In genomic region chr17:79577485-79578187, GRCh38 we compare ENCODE assay signal across 19 cellular contexts. TPM values are rescaled to one million over a fixed set of nuclear protein-coding genes. Genes with fewer than 3 reads are reported as not detected.
DNase-seq lines count a peak whose midpoint lies in the region; ATAC-seq, FAIRE-seq and TF ChIP-seq lines count a peak whose summit lies in the region.
"Had no signal": no experiment of that assay in that cellular context is flagged by ENCODE, and none has a peak within 500 bp of the region (broad histone marks: within the 10 kb centered on the region; RNA-seq: fewer than 3 reads in every experiment).

No MANE protein-coding gene starts in this region.

- peak; percentile 95 for DNase-seq in G401 (ENCODE audit: low spot score)
- peak; percentile 56 to 82 for DNase-seq in cerebellar nuclear complex (lab: John Stamatoyannopoulos, UW)
- peak; percentile 48 for DNase-seq in kidney
- DNase-seq in ureter (ENCODE audit: low spot score) = no peak
- no peak for DNase-seq in kidney tubule cell (ENCODE audit: low spot score)
- DNase-seq in ACHN = no peak
- DNase-seq: 8988T; Caco-2; CD4-positive, alpha-beta memory T cell; DMS153; EL; GF-D8; H9 had no signal

- in situ Hi-C loops in G401 (cut with HindIII; ENCODE audit: low sequenced_read_pairs) (no loop called here), ACHN (cut with HindIII; ENCODE audit: low pct_ligation_motif_present, low pct_unique_long_range_greater_than_20kb, low sequenced_read_pairs) (no loop called here)

- H3K4me3 ChIP-seq in kidney (ENCODE audit: low read length in 2 of 2) = no peak overlapping the region
- H3K4me3 ChIP-seq: A549, GM23338 had no signal

- no peaks in the 10 kb centered on the region for H3K4me1 Mint-ChIP-seq in stimulated activated memory B cell treated with anti-CD40 and anti-IgM and Interleukin-4, amounts not matched to agents 10 μg/mL and 1 μg/mL and 100 μg/mL, for 72 hours
- H3K4me1 Mint-ChIP-seq: CD4-positive, alpha-beta memory T cell had no signal

- intact Hi-C loops in kidney (cut with DNase I) = no loop called here

- H3K4me1 ChIP-seq in kidney (ENCODE audit: control insufficient read depth in 1 of 2, insufficient read depth in 1 of 2, low read depth in 1 of 2, low read length in 2 of 2) = no peaks in the 10 kb centered on the region

- no peaks in the 10 kb centered on the region for H3K9me3 ChIP-seq in kidney (ENCODE audit: control insufficient read depth in 1 of 2, low read length in 2 of 2)
- H3K9me3 ChIP-seq: Caco-2 had no signal

- no peaks in the 10 kb centered on the region for H3K9me3 Mint-ChIP-seq in stimulated activated memory B cell treated with anti-CD40 and anti-IgM and Interleukin-4, amounts not matched to agents 10 μg/mL and 1 μg/mL and 100 μg/mL, for 72 hours

- H3K36me3 ChIP-seq in kidney (ENCODE audit: control insufficient read depth in 1 of 2, insufficient read depth in 2 of 2, low read length in 2 of 2) = no peaks in the 10 kb centered on the region

- TF ChIP-seq CTCF in kidney (IDR thresholded peaks at IDR 0.05; ENCODE audit: borderline replicate concordance, extremely low read depth, insufficient read depth) = no peak

- H3K27ac Mint-ChIP-seq in stimulated activated memory B cell treated with anti-CD40 and anti-IgM and Interleukin-4, amounts not matched to agents 10 μg/mL and 1 μg/mL and 100 μg/mL, for 72 hours = no peak overlapping the region
- H3K27ac Mint-ChIP-seq: CD4-positive, alpha-beta memory T cell; GM23338; H9 had no signal

- no peak overlapping the region for H3K27ac ChIP-seq in kidney (ENCODE audit: low read depth in 2 of 2, low read length in 2 of 2)
- H3K27ac ChIP-seq: A549 had no signal

- H3K9ac ChIP-seq in kidney (ENCODE audit: low read length in 2 of 2) = no peak overlapping the region

- peak; percentile 10 for ATAC-seq in stimulated activated memory B cell treated with anti-CD40 and anti-IgM and Interleukin-4, amounts not matched to agents 10 μg/mL and 1 μg/mL and 100 μg/mL, for 72 hours
- ATAC-seq: A549, GM23338, HCT116 had no signal

- peaks cover 25% of the 10 kb centered on the region for H3K27me3 Mint-ChIP-seq in stimulated activated memory B cell treated with anti-CD40 and anti-IgM and Interleukin-4, amounts not matched to agents 10 μg/mL and 1 μg/mL and 100 μg/mL, for 72 hours

- no peaks in the 10 kb centered on the region for H3K36me3 Mint-ChIP-seq in stimulated activated memory B cell treated with anti-CD40 and anti-IgM and Interleukin-4, amounts not matched to agents 10 μg/mL and 1 μg/mL and 100 μg/mL, for 72 hours
- H3K36me3 Mint-ChIP-seq: CD4-positive, alpha-beta memory T cell had no signal

- H3K4me3 Mint-ChIP-seq in stimulated activated memory B cell treated with anti-CD40 and anti-IgM and Interleukin-4, amounts not matched to agents 10 μg/mL and 1 μg/mL and 100 μg/mL, for 72 hours = no peak overlapping the region
- H3K4me3 Mint-ChIP-seq: CD4-positive, alpha-beta memory T cell; GM23338; H9 had no signal

- FAIRE-seq in kidney (lab: Jason Lieb, UNC) = no peak
- FAIRE-seq: A549, GM12891, GM18507 had no signal

RNA-seq across cellular contexts. Expression of gene RBFOX3, which starts 33.2 kb away (rescaled TPM):
- total RNA-seq in G401 (2014; rRNA removed; shearing (Covaris generic)) = not detected in 2 replicates
- total RNA-seq in kidney (not detected), ureter (2.4 TPM)
- not detected for polyA plus RNA-seq in kidney (ENCODE audit: insufficient read depth, low read depth, low replicate concordance)
- total RNA-seq: CD4-positive, alpha-beta memory T cell had no signal

Comparison
In these comparisons a context has a peak if more than half of its experiments do, and no peak if none do; other contexts are left out.
1. DNase-seq: peak in G401 (single experiment), cerebellar nuclear complex (2 of 2) and kidney (single experiment); none in ureter (single experiment), kidney tubule cell (single experiment) and ACHN (single experiment).